In genomic region chr6:101986476-101986875, GRCh38 we compare ENCODE assay signal across 24 cellular contexts.
A peak's percentile ranks its signal among the peaks of the same experiment; 100 is the strongest.
DNase-seq lines count a peak whose midpoint lies in the region; ATAC-seq, FAIRE-seq and TF ChIP-seq lines count a peak whose summit lies in the region.
"Had no signal": no experiment of that assay in that cellular context is flagged by ENCODE, and none has a peak within 500 bp of the region (broad histone marks: within the 10 kb centered on the region; RNA-seq: fewer than 3 reads in every experiment).

No MANE protein-coding gene starts in this region.

- no peak overlapping the region for H2AFZ ChIP-seq in GM12878 (ENCODE audit: control insufficient read depth, low read depth, low read length)
- H2AFZ ChIP-seq: GM23248 had no signal

- no peaks in the 10 kb centered on the region for H3K79me2 ChIP-seq in GM12878 (ENCODE audit: control insufficient read depth, insufficient read depth, low read length)

- H3K4me2 ChIP-seq in GM12878 (ENCODE audit: control insufficient read depth, insufficient read depth) = no peak overlapping the region

- in situ Hi-C loops in GM12878 (cut with MboI) = no loop called here

- no peak for FAIRE-seq in GM12878 (lab: Jason Lieb, UNC)
- FAIRE-seq: A204.1, GM12892, GM18507, HTR-8/SVneo, K562 had no signal

- no TSS peak for BruUV-seq in GM12878 (replicated peaks; lab: Mats Ljungman, UMichigan)

- no peak for TF ChIP-seq CTCF in GM12878 (IDR thresholded peaks at IDR 0.05 in 2 of 3, conservative IDR thresholded peaks at IDR 0.05 in 1 of 3; ENCODE audit: control insufficient read depth in 2 of 3, extremely low read depth in 1 of 3, insufficient read depth in 1 of 3, low read depth in 3 of 3, low read length in 3 of 3)

- SMC1A ChIA-PET in GM12878 (lab: Charles Lee; ENCODE audit: uncharacterized antibody, unreplicated experiment) = interaction anchor here (0.9 to 1.6 kb wide), 2 partner anchors 11 to 14 kb away, joined by 3 read pairs; no protein-coding TSS in a partner anchor

- intact Hi-C loops in GM12878 (cut with micrococcal nuclease; ENCODE audit: unreplicated experiment) = no loop called here

- H3K27ac ChIP-seq in GM12878 (ENCODE audit: control insufficient read depth, insufficient read depth) = no peak overlapping the region
- H3K27ac ChIP-seq: GM23248 had no signal

- no peak overlapping the region for H3K9ac ChIP-seq in GM12878 (ENCODE audit: control insufficient read depth, insufficient read depth, low read length)
- H3K9ac ChIP-seq: GM23248 had no signal

- TF ChIP-seq RAD21 in GM12878 (IDR thresholded peaks at IDR 0.05; ENCODE audit: insufficient read depth, low read depth, low read length) = no peak

- 1% methylated on average over 3 of the region's 3 CpGs for WGBS in GM12878 (ENCODE audit: insufficient coverage, insufficient replicate concordance, low lambda C conversion rate, missing lambda C conversion rate)

- peak; percentile 90 for ATAC-seq in GM21717 (IDR thresholded peaks at IDR 0.05; ENCODE audit: unreplicated experiment)
- ATAC-seq in HG03025 (IDR thresholded peaks at IDR 0.05; ENCODE audit: low FRiP score, unreplicated experiment) = peak; percentile 60
- ATAC-seq in GM12878 = peak; percentile 88
- ATAC-seq: K562 had no signal

- H3K4me1 ChIP-seq in GM12878 (ENCODE audit: control insufficient read depth, insufficient read depth, low read length) = no peaks in the 10 kb centered on the region
- H3K4me1 ChIP-seq: BE2C, HAP-1 had no signal

- H4K20me1 ChIP-seq in GM12878 (ENCODE audit: control insufficient read depth, insufficient read depth) = no peaks in the 10 kb centered on the region

- no peak overlapping the region for H3K4me3 ChIP-seq in GM12878
- H3K4me3 ChIP-seq: GM23248, HAP-1, K562 had no signal

- TF ChIP-seq POLR2A in GM12878 (IDR thresholded peaks at IDR 0.05; ENCODE audit: low read depth, low read length) = no peak

- RAD21 ChIA-PET in GM12878 (lab: Charles Lee; ENCODE audit: unreplicated experiment) = no interaction called here

- POLR2A ChIA-PET in GM12878 (lab: Charles Lee) = no interaction called here

- H3K27me3 ChIP-seq in GM12878 (replicated peaks in 1 of 2; ENCODE audit: control insufficient read depth in 2 of 2, insufficient read depth in 2 of 2, low read length in 1 of 2) = no peaks in the 10 kb centered on the region
- H3K27me3 ChIP-seq: BE2C had no signal

- H3K36me3 ChIP-seq in GM12878 (ENCODE audit: control insufficient read depth in 2 of 2, insufficient read depth in 2 of 2, low read length in 1 of 2) = no peaks in the 10 kb centered on the region
- H3K36me3 ChIP-seq: BE2C, HAP-1 had no signal

- no peak for TF ChIP-seq EP300 in GM12878 (IDR thresholded peaks at IDR 0.05; ENCODE audit: borderline replicate concordance in 1 of 2, control insufficient read depth in 1 of 2, low read depth in 2 of 2, low read length in 2 of 2)

- CTCF ChIA-PET in GM12878 (lab: Yijun Ruan, JAX) = no interaction called here

- H3K9me3 ChIP-seq in GM12878 (replicated peaks; ENCODE audit: control insufficient read depth, insufficient read depth, low read length) = no peaks in the 10 kb centered on the region
- H3K9me3 ChIP-seq: BE2C, HAP-1 had no signal

- DNase-seq in GM12878 (ENCODE audit: low read depth, low spot score) (peak; percentile 8), NOMO-1 (lab: John Stamatoyannopoulos, UW; ENCODE audit: unreplicated experiment in 2 of 2) (no peak), NCI-H748 treated with DMSO at 0.1 percent for 48 hours (lab: John Stamatoyannopoulos, UW) (no peak), NCI-H524 treated with DMSO at 0.1 percent for 48 hours (lab: John Stamatoyannopoulos, UW) (no peak)
- DNase-seq: ACHN; BE2C; C1 segment of cervical spinal cord; CD4-positive, CD25-positive, alpha-beta regulatory T cell; CD8-positive, alpha-beta memory T cell; COR-L47; DMS 273 treated with DMSO at 0.1 percent for 48 hours; DMS53; DND-41; EL; GM23248; IMR-90 had no signal

TF ChIP-seq in GM12878, 131 proteins besides CTCF, POLR2A, EP300 and RAD21:
- TF ChIP-seq HCFC1 (IDR thresholded peaks at IDR 0.05; ENCODE audit: low read length) (no peak), BHLHE40 (IDR thresholded peaks at IDR 0.05; ENCODE audit: borderline replicate concordance in 1 of 2, low read depth in 2 of 2, low read length in 1 of 2) (peak; percentile 39 to 52; a peak in 2 of 4 replicates), ZNF592 (IDR thresholded peaks at IDR 0.05) (no peak), DPF2 (IDR thresholded peaks at IDR 0.05) (no peak), JUNB (IDR thresholded peaks at IDR 0.05) (peak; percentile 60), ZNF217 (IDR thresholded peaks at IDR 0.05) (peak; percentile 94), MTA2 (IDR thresholded peaks at IDR 0.05; ENCODE audit: low read depth) (peak; percentile 79)
TF ChIP-seq in GM12878: peak in this region for 4.
